Comparison of ENCODE assay signal across 24 cellular contexts in the genomic region with DNA sequence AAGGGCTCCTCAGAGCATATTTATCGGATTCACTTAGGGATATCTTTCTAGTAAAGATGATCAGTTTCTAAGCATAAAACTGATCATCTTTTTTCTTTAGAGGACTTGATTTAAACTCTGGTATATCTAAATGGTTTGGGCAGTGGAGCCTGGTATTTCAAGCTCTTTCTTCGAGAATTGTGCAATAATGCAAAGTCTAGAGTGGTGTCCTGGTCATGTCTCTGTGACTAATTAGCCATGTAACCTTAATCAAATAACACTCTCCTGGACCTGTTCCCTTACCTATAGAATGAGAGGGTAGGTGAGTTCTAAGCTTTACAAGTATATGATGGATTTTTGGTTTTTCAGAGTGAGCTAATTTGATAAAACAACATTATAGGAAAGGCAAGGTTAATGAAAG.
"Had no signal": no experiment of that assay in that cellular context is flagged by ENCODE, and none has a peak within 500 bp of the region (broad histone marks: within the 10 kb centered on the region; RNA-seq: fewer than 3 reads in every experiment).

No MANE protein-coding gene starts in this region.

- H3K36me3 ChIP-seq: SJCRH30 had no signal

- ATAC-seq: activated CD8-positive, alpha-beta T cell treated with anti-CD3 and anti-CD28 coated beads for 36 hours; activated T-cell treated with anti-CD3 and anti-CD28 coated beads, Interleukin-2, amount 50 U/mL, for 72 hours; Panc1 had no signal

- H3K9ac ChIP-seq: SK-N-SH had no signal

- H3K9me3 ChIP-seq: SJCRH30, SK-N-SH had no signal

- H3K27me3 ChIP-seq: brain microvascular endothelial cell, SJCRH30 had no signal

- H3K27ac ChIP-seq: brain microvascular endothelial cell, RWPE1, SJCRH30, VCaP had no signal

- DNase-seq: activated CD4-positive, alpha-beta T cell treated with anti-CD3 and anti-CD28 coated beads for 4 hours; activated CD8-positive, alpha-beta memory T cell treated with anti-CD3 and anti-CD28 coated beads, Interleukin-2, amount 50 U/mL, for 4 hours; activated CD8-positive, alpha-beta T cell treated with anti-CD3 and anti-CD28 coated beads for 36 hours; activated gamma-delta T cell treated with Interleukin-2 at 50 U/mL for 16 hours; activated naive CD4-positive, alpha-beta T cell treated with anti-CD3 and anti-CD28 coated beads, Interleukin-2, amount 10 ng/mL, durations not matched to agents 7 days and 5 days; activated naive CD8-positive, alpha-beta T cell treated with anti-CD3 and anti-CD28 coated beads for 36 hours; activated T-cell treated with anti-CD3 and anti-CD28 coated beads, Interleukin-2, amount 50 U/mL, for 72 hours; brain microvascular endothelial cell; KG1; NCI-H1048; NCI-H1930; NCI-H2171; NCI-H226; NCI-H526; NCI-H82; NK-92 treated with Interleukin-12 subunit alpha and Interleukin-12 subunit beta, amount 100 ng/mL, for 24 hours; OCI-M1; Right ventricle myocardium superior; SK-N-SH; T-helper 1 cell had no signal

- H3K4me3 ChIP-seq: SJCRH30 had no signal
